ENCODE assay signal across 16 cellular contexts in the genomic region with DNA sequence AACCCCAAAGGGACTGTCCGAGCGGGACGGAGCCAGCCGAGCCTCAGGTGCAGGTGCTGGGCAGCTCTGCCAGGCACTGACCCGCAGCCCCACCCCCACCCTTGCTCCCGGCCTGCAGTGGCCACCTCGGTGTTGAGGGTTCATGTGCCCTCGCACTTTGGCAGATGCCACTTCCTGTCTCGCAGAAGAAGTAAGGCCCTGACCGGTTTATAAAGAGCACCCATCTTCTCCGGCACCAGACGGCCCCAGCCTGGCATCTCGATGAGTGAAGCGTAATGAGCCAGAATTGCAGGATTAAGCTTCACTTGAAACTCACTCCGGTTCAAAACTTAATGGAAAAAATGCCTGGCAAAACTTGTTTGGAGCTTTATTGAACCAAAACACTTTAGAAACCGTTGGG.
"Had no signal": no experiment of that assay in that cellular context is flagged by ENCODE, and none has a peak within 500 bp of the region (broad histone marks: within the 10 kb centered on the region; RNA-seq: fewer than 3 reads in every experiment).

No MANE protein-coding gene starts in this region.

- ATAC-seq: mucosa of descending colon; naive thymus-derived CD8-positive, alpha-beta T cell; pancreas; right cardiac atrium; stimulated activated naive CD8-positive, alpha-beta T cell treated with anti-CD3 and anti-CD28 coated beads, Interleukin-15, Interleukin-2, amounts not matched to agents 100 U/mL and 50 U/mL, for 24 hours had no signal

- H3K27ac ChIP-seq: epithelial cell of prostate, esophagus muscularis mucosa, gastrocnemius medialis, pancreas, suprapubic skin, tibial artery, upper lobe of left lung, uterus had no signal

- H3K36me3 Mint-ChIP-seq: naive thymus-derived CD8-positive, alpha-beta T cell had no signal

- H3K36me3 ChIP-seq: gastrocnemius medialis, pancreas, suprapubic skin, tibial artery, upper lobe of left lung, uterus had no signal

- H3K9me3 Mint-ChIP-seq: naive thymus-derived CD8-positive, alpha-beta T cell had no signal

- H3K4me3 ChIP-seq: esophagus muscularis mucosa, gastrocnemius medialis, mucosa of descending colon, pancreas, suprapubic skin, tibial artery, upper lobe of left lung, uterus had no signal

- H3K4me1 ChIP-seq: gastrocnemius medialis, pancreas, uterus had no signal

- H3K27me3 ChIP-seq: gastrocnemius medialis had no signal

- H3K9me3 ChIP-seq: esophagus muscularis mucosa, gastrocnemius medialis, mucosa of descending colon, pancreas, suprapubic skin, tibial artery, upper lobe of left lung, uterus had no signal

- DNase-seq: effector memory CD4-positive, alpha-beta T cell; gastrocnemius medialis; kidney glomerular epithelial cell; mucosa of descending colon; naive thymus-derived CD8-positive, alpha-beta T cell; small intestine; stimulated activated CD4-positive, alpha-beta T cell treated with anti-CD3 and anti-CD28 coated beads, Interleukin-2, amount 100 ng/mL, for 48 hours; stimulated activated naive CD8-positive, alpha-beta T cell treated with anti-CD3 and anti-CD28 coated beads, Interleukin-15, Interleukin-2, amounts not matched to agents 100 U/mL and 50 U/mL, for 24 hours; tibial artery; upper lobe of left lung; uterus had no signal

- FAIRE-seq: pancreas, small intestine had no signal
